In the genomic region with DNA sequence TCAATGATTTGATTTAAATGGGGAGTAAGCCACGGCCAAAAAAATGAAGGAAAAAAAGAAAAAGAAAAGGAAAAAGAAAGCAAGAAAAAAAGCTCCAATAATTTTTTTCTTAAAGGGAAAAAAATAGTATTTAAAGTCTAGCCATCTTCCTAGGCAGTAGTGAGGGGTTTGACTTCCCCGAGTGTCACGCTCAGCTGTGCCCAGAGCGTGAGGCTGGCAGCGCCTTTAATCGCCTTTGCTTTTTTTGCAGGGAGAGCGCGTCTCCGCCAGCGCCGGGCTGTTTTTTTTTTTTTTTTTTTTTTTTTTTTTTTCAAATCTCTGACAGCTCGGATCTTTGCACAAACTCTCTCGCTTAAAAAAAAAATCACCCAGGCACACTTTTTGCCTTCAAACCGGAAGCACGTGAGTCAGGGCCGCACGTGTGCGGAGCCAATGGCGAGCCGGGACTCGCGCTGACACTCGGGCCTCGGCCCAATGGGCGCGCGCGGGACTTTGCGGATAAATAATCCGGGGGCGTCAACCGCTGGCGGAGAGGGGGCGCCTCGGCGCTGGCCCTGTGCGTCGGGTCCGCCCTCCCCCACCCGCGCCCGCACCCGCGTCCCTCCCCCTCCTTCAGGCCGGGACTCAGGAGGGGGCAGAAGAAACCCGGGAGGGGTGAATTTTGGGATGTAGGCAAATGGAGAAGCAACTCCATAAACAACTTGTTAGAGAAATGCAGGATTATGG, we compare ENCODE assay signal across 10 cellular contexts. TPM values are rescaled to one million over a fixed set of nuclear protein-coding genes. Genes with fewer than 3 reads are reported as not detected.
DNase-seq lines count a peak whose midpoint lies in the region; ATAC-seq and TF ChIP-seq lines count a peak whose summit lies in the region.
"Had no signal": no experiment of that assay in that cellular context is flagged by ENCODE, and none has a peak within 500 bp of the region (broad histone marks: within the 10 kb centered on the region; RNA-seq: fewer than 3 reads in every experiment).

Gene EN1, minus strand, starts transcription at position 202 of the 726 bp plus-strand sequence. CDS start 481 bp downstream, outside the sequence.

- CTCF ChIA-PET in activated CD8-positive, alpha-beta T cell treated with anti-CD3 and anti-CD28 coated beads, Interleukin-2, amount 10 ng/mL, durations not matched to agents 7 days and 5 days (lab: Charles Lee), result interaction anchor here (1.3 to 1.5 kb wide), 3 partner anchors 13 to 34 kb away, joined by 4 to 5 read pairs (median 4); no protein-coding TSS in a partner anchor
- CTCF ChIA-PET in GM10248 (lab: Yijun Ruan, JAX), result interaction anchor here (1.1 to 2.6 kb wide), 3 partner anchors 8 to 626 kb away, joined by 3 to 10 read pairs (median 6); no protein-coding TSS in a partner anchor

- peaks cover 5% of the 10 kb centered on the region for H3K4me1 Mint-ChIP-seq in activated CD4-positive, alpha-beta T cell treated with anti-CD3 and anti-CD28 coated beads, Interleukin-2, amount 10 ng/mL, durations not matched to agents 24 days and 14 days
- peaks cover 10% of the 10 kb centered on the region for H3K4me1 Mint-ChIP-seq in activated CD8-positive, alpha-beta T cell treated with anti-CD3 and anti-CD28 coated beads, Interleukin-2, amount 10 ng/mL, durations not matched to agents 7 days and 5 days (ENCODE audit: low read depth)

- no peak for TF ChIP-seq CTCF in GM10248 (IDR thresholded peaks at IDR 0.05; ENCODE audit: control extremely low read depth, extremely low read depth, low read depth, missing control alignments)

- intact Hi-C loops in activated CD4-positive, alpha-beta T cell treated with anti-CD3 and anti-CD28 coated beads, Interleukin-2, amount 10 ng/mL, durations not matched to agents 24 days and 14 days (cut with micrococcal nuclease), result no loop called here

- H3K4me1 ChIP-seq in iPS-18a (ENCODE audit: control insufficient read depth, low read depth, low read length), result peaks cover 52% of the 10 kb centered on the region

- peak within 1 kb of the TSS; percentile 74 for H3K27ac Mint-ChIP-seq in activated CD4-positive, alpha-beta T cell treated with anti-CD3 and anti-CD28 coated beads, Interleukin-2, amount 10 ng/mL, durations not matched to agents 24 days and 14 days
- peak within 1 kb of the TSS; percentile 68 for H3K27ac Mint-ChIP-seq in activated CD8-positive, alpha-beta T cell treated with anti-CD3 and anti-CD28 coated beads, Interleukin-2, amount 10 ng/mL, durations not matched to agents 7 days and 5 days

- H3K27ac ChIP-seq in iPS-18a (ENCODE audit: low read length), result no peak within 1 kb of the TSS
- no peak within 1 kb of the TSS for H3K27ac ChIP-seq in substantia nigra (ENCODE audit: low read depth, low read length, poor library complexity, severe bottlenecking)
- H3K27ac ChIP-seq: neutrophil had no signal

- H3K9me3 ChIP-seq in iPS-18a (ENCODE audit: control insufficient read depth, low read depth, low read length), result no peaks in the 10 kb centered on the region
- H3K9me3 ChIP-seq: neutrophil had no signal

- H3K27me3 ChIP-seq in iPS-18a (ENCODE audit: control insufficient read depth, insufficient read depth, low read length), result peaks cover 100% of the 10 kb centered on the region

- DNase-seq in activated CD4-positive, alpha-beta T cell treated with anti-CD3 and anti-CD28 coated beads, Interleukin-2, amount 10 ng/mL, durations not matched to agents 24 days and 14 days, result no peak
- DNase-seq in activated CD4-positive, alpha-beta T cell treated with anti-CD3 and anti-CD28 coated beads, Interleukin-2, amount 50 U/mL, for 48 hours, result no peak
- peak; percentile 16 for DNase-seq in activated CD8-positive, alpha-beta T cell treated with anti-CD3 and anti-CD28 coated beads, Interleukin-2, amount 10 ng/mL, durations not matched to agents 7 days and 5 days
- DNase-seq in substantia nigra (lab: John Stamatoyannopoulos, UW) (peak in 26 of 49 donors; percentile 9 to 62 (median 42)), cerebellar cortex (ENCODE audit: low spot score) (no peak), NCI-H128 (lab: John Stamatoyannopoulos, UW; ENCODE audit: unreplicated experiment) (no peak), GM10248 (ENCODE audit: extremely low spot score) (no peak)
- DNase-seq: DND-41 had no signal

- ATAC-seq in activated CD8-positive, alpha-beta T cell treated with anti-CD3 and anti-CD28 coated beads, Interleukin-2, amount 10 ng/mL, durations not matched to agents 7 days and 5 days, result no peak

- POLR2A ChIA-PET in activated CD8-positive, alpha-beta T cell treated with anti-CD3 and anti-CD28 coated beads, Interleukin-2, amount 10 ng/mL, durations not matched to agents 7 days and 5 days (lab: Charles Lee), result no interaction called here
- POLR2A ChIA-PET in GM10248 (lab: Yijun Ruan, JAX), result no interaction called here

- peaks cover 6% of the 10 kb centered on the region for H3K36me3 Mint-ChIP-seq in activated CD4-positive, alpha-beta T cell treated with anti-CD3 and anti-CD28 coated beads, Interleukin-2, amount 10 ng/mL, durations not matched to agents 24 days and 14 days (ENCODE audit: low read depth)
- H3K36me3 Mint-ChIP-seq in activated CD8-positive, alpha-beta T cell treated with anti-CD3 and anti-CD28 coated beads, Interleukin-2, amount 10 ng/mL, durations not matched to agents 7 days and 5 days (ENCODE audit: low read depth), result peaks cover 15% of the 10 kb centered on the region

- no peak within 1 kb of the TSS for H3K9ac ChIP-seq in iPS-18a (ENCODE audit: low read length)

- peaks cover 77% of the 10 kb centered on the region for H3K27me3 Mint-ChIP-seq in activated CD4-positive, alpha-beta T cell treated with anti-CD3 and anti-CD28 coated beads, Interleukin-2, amount 10 ng/mL, durations not matched to agents 24 days and 14 days
- H3K27me3 Mint-ChIP-seq in activated CD8-positive, alpha-beta T cell treated with anti-CD3 and anti-CD28 coated beads, Interleukin-2, amount 10 ng/mL, durations not matched to agents 7 days and 5 days (ENCODE audit: low read depth), result peaks cover 78% of the 10 kb centered on the region

- H3K36me3 ChIP-seq in iPS-18a (ENCODE audit: control insufficient read depth, low read depth, low read length), result no peaks in the 10 kb centered on the region
- H3K36me3 ChIP-seq: neutrophil had no signal

- H3K4me3 ChIP-seq in iPS-18a (ENCODE audit: low read length), result peak within 1 kb of the TSS; percentile 44

- no peak within 1 kb of the TSS for H3K4me3 Mint-ChIP-seq in activated CD4-positive, alpha-beta T cell treated with anti-CD3 and anti-CD28 coated beads, Interleukin-2, amount 10 ng/mL, durations not matched to agents 24 days and 14 days
- peak within 1 kb of the TSS; percentile 49 for H3K4me3 Mint-ChIP-seq in activated CD8-positive, alpha-beta T cell treated with anti-CD3 and anti-CD28 coated beads, Interleukin-2, amount 10 ng/mL, durations not matched to agents 7 days and 5 days

- peaks cover 3% of the 10 kb centered on the region for H3K9me3 Mint-ChIP-seq in activated CD4-positive, alpha-beta T cell treated with anti-CD3 and anti-CD28 coated beads, Interleukin-2, amount 10 ng/mL, durations not matched to agents 24 days and 14 days
- no peaks in the 10 kb centered on the region for H3K9me3 Mint-ChIP-seq in activated CD8-positive, alpha-beta T cell treated with anti-CD3 and anti-CD28 coated beads, Interleukin-2, amount 10 ng/mL, durations not matched to agents 7 days and 5 days (ENCODE audit: insufficient read depth)

RNA-seq across cellular contexts. Expression of gene EN1, which starts in this region (rescaled TPM):
- total RNA-seq in activated CD4-positive, alpha-beta T cell treated with anti-CD3 and anti-CD28 coated beads, Interleukin-2, amount 10 ng/mL, durations not matched to agents 24 days and 14 days, result not detected in 2 replicates
- not detected for total RNA-seq in activated CD8-positive, alpha-beta T cell treated with anti-CD3 and anti-CD28 coated beads, Interleukin-2, amount 10 ng/mL, durations not matched to agents 7 days and 5 days

Comparison
In these comparisons a context has a peak if more than half of its experiments do, and no peak if none do; other contexts are left out.
1. Peak in DNase-seq in activated CD8-positive, alpha-beta T cell treated with anti-CD3 and anti-CD28 coated beads, Interleukin-2, amount 10 ng/mL, durations not matched to agents 7 days and 5 days; RNA of the gene not detected or under 1 TPM.
2. DNase-seq: peak in substantia nigra (26 of 49); none in activated CD4-positive, alpha-beta T cell treated with anti-CD3 and anti-CD28 coated beads, Interleukin-2, amount 10 ng/mL, durations not matched to agents 24 days and 14 days (single experiment), activated CD4-positive, alpha-beta T cell treated with anti-CD3 and anti-CD28 coated beads, Interleukin-2, amount 50 U/mL, for 48 hours (0 of 2), cerebellar cortex (single experiment), NCI-H128 (single experiment) and GM10248 (single experiment).